8 cellular contexts compared by ENCODE assay signal in genomic region chr14:80942158-80942738, GRCh38. TPM values are rescaled to one million over a fixed set of nuclear protein-coding genes. Genes with fewer than 3 reads are reported as not detected.
DNase-seq lines count a peak whose midpoint lies in the region; ATAC-seq and TF ChIP-seq lines count a peak whose summit lies in the region.

No MANE protein-coding gene starts in this region.

- peak overlapping the region; percentile 84 for H3K4me2 ChIP-seq in smooth muscle cell

- no peaks in the 10 kb centered on the region for H3K36me3 Mint-ChIP-seq in T-cell

- peaks cover 16 to 31% (median 29%) of the 10 kb centered on the region in 3 donors for H3K4me1 Mint-ChIP-seq in T-cell

- H3K4me3 ChIP-seq in fibroblast of villous mesenchyme (ENCODE audit: low read depth, low read length) (peak overlapping the region; percentile 44), smooth muscle cell (peak overlapping the region; percentile 72)

- peaks cover 3 to 5% of the 10 kb centered on the region in 2 donors for H3K27me3 Mint-ChIP-seq in T-cell

- H3F3A ChIP-seq in smooth muscle cell (ENCODE audit: low read depth), result no peaks in the 10 kb centered on the region

- H3K4me1 ChIP-seq in smooth muscle cell (ENCODE audit: low read depth), result peaks cover 4% of the 10 kb centered on the region

- DNase-seq in SIG-M5 treated with dmso at 0.1 percent for 504 hours (lab: John Stamatoyannopoulos, UW; ENCODE audit: unreplicated experiment) (peak; percentile 39), SIG-M5 (lab: John Stamatoyannopoulos, UW) (no peak), T-cell (no peak), fibroblast of villous mesenchyme (ENCODE audit: low read depth) (no peak), smooth muscle cell (lab: John Stamatoyannopoulos, UW; ENCODE audit: unreplicated experiment) (no peak), omental fat pad (ENCODE audit: low spot score) (no peak), NCI-H187 treated with DMSO at 0.1 percent for 48 hours (lab: John Stamatoyannopoulos, UW) (no peak)

- ATAC-seq in HG02885 (IDR thresholded peaks at IDR 0.05; ENCODE audit: poor library complexity, unreplicated experiment) (peak; percentile 18), T-cell (replicated peaks in 1 of 4) (peak in 2 of 4 experiments; percentile 27 to 30), omental fat pad (ENCODE audit: low FRiP score) (no peak)

- 32% methylated on average over 5 of the region's 5 CpGs for WGBS in smooth muscle cell (ENCODE audit: low lambda C conversion rate)

- H3K79me2 ChIP-seq in smooth muscle cell (ENCODE audit: low read depth), result peaks cover 6% of the 10 kb centered on the region

- H3K36me3 ChIP-seq in smooth muscle cell (ENCODE audit: low read depth), result no peaks in the 10 kb centered on the region

- H3K27me3 ChIP-seq in smooth muscle cell (ENCODE audit: low read depth), result no peaks in the 10 kb centered on the region

- TF ChIP-seq CTCF in fibroblast of villous mesenchyme (IDR thresholded peaks at IDR 0.05; ENCODE audit: insufficient read depth, low read depth, low read length) (no peak), smooth muscle cell (IDR thresholded peaks at IDR 0.05; ENCODE audit: borderline replicate concordance, insufficient read depth, poor library complexity, severe bottlenecking) (no peak), omental fat pad (IDR thresholded peaks at IDR 0.05) (no peak)

- H4K20me1 ChIP-seq in smooth muscle cell (ENCODE audit: low read depth), result no peaks in the 10 kb centered on the region

- H3K27ac ChIP-seq in smooth muscle cell (ENCODE audit: low read depth), result peak overlapping the region; percentile 33

- POLR2A ChIA-PET in T-cell (lab: Charles Lee), result interaction anchor here in 1 of 2 donors (0.5 to 0.7 kb wide), 4 partner anchors 13 to 50 kb away, joined by 3 to 5 read pairs (median 4); partner anchors contain the start of gene TSHR

- peak overlapping the region; percentile 49 for H3K9ac ChIP-seq in smooth muscle cell (ENCODE audit: low read depth)

- H3K9me3 ChIP-seq in smooth muscle cell (replicated peaks; ENCODE audit: low read depth), result no peaks in the 10 kb centered on the region

- H3K9me3 Mint-ChIP-seq in T-cell, result no peaks in the 10 kb centered on the region

- peak overlapping the region; percentile 98 for H2AFZ ChIP-seq in smooth muscle cell (ENCODE audit: low read depth)

- peak overlapping the region; percentile 87 to 92 (median 87) for H3K4me3 Mint-ChIP-seq in T-cell

- peak overlapping the region; percentile 88 to 90 for H3K27ac Mint-ChIP-seq in T-cell

- CTCF ChIA-PET in T-cell (lab: Charles Lee), result interaction anchor here (0.6 to 2.2 kb wide), 11 partner anchors 9 to 646 kb away, joined by 3 to 11 read pairs (median 4); partner anchors contain the start of genes TSHR (in 2 of the 2) and GTF2A1 (in 1 of the 2)

RNA-seq across cellular contexts. Expression of gene CEP128, which starts 0.7 kb away (rescaled TPM):
- total RNA-seq in T-cell (10 to 100 TPM; 12.6 to 24.8 (median 15.2) TPM), fibroblast of villous mesenchyme (8.2 and 10.0 TPM in 2 replicates), smooth muscle cell (2.0 and 4.4 TPM in 2 replicates), omental fat pad (10 to 100 TPM in 1 of 4 donors, 1 to 10 TPM in 3; 3.5 to 13.1 (median 4.6) TPM)
- 2.7 and 5.1 TPM in 2 replicates for polyA plus RNA-seq in smooth muscle cell

RNA-seq across cellular contexts. Expression of gene TSHR, which starts 13.2 kb away (rescaled TPM):
- total RNA-seq in T-cell (1 to 10 TPM in 2 of 5 donors, under 1 TPM in 3; 0.25 to 1.7 (median 0.86) TPM), fibroblast of villous mesenchyme (not detected in 2 replicates), smooth muscle cell (not detected in 2 replicates), omental fat pad (under 1 TPM in 3 of 4 donors, not detected in 1; 0.36 to 0.79 (median 0.74) TPM)
- 0.53 TPM in 1 of 2 replicates, not detected in the other for polyA plus RNA-seq in smooth muscle cell
